8 cellular contexts compared by ENCODE assay signal in the genomic region with DNA sequence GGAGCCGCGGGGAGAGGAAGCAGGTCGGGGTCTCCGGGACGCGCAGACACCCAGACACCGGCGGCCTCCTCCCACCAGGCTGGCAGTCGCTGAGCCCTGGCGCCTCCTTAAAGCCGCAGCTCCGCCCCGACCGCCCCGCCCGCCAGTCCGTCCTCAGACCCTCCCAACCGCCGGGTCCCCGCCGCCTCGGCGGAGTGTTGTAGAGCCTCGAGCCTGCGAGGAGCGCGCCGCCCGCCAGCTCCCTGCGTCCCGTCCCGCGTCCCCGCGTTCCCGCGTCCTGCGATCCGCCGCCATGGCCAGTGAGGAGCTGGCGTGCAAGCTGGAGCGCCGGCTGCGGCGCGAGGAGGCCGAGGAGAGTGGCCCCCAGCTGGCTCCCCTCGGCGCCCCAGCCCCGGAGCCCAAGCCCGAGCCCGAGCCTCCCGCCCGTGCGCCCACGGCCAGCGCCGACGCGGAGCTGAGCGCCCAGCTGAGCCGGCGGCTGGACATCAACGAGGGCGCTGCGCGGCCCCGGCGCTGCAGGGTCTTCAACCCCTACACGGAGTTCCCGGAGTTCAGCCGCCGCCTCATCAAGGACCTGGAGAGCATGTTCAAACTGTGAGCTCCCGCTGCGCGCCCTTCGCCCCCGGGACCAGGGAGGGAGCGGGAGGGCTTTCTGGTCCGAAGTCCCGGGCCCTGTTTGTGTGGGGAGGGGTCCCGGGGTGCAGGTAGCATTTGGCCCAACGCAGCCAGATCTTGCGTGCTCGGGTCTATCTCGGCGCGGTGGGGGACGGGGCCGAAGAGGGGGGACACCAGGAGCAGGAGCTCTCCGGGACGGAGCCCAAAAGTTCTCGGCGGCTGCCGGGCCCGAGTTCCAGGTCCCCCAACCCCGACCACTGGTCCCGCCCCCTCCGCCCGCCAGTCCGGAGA. TPM values are rescaled to one million over a fixed set of nuclear protein-coding genes. Genes with fewer than 3 reads are reported as not detected.
A peak's percentile ranks its signal among the peaks of the same experiment; 100 is the strongest.
DNase-seq lines count a peak whose midpoint lies in the region; ATAC-seq and TF ChIP-seq lines count a peak whose summit lies in the region.

A gene with protein sequence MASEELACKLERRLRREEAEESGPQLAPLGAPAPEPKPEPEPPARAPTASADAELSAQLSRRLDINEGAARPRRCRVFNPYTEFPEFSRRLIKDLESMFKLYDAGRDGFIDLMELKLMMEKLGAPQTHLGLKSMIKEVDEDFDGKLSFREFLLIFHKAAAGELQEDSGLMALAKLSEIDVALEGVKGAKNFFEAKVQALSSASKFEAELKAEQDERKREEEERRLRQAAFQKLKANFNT (plus strand): TSS at position 192 of the 906 bp plus-strand sequence. CDS start 101 bp downstream, at position 293.

- no peak within 1 kb of the TSS for H2BK5ac ChIP-seq in mesendoderm (ENCODE audit: low read length)

- no peaks in the 10 kb centered on the region for H3K79me1 ChIP-seq in mesendoderm (ENCODE audit: low read length)

- no peak within 1 kb of the TSS for H3K4ac ChIP-seq in mesendoderm (ENCODE audit: low read depth, low read length)

- H3K27me3 Mint-ChIP-seq in endothelial cell (ENCODE audit: unreplicated experiment) = peaks cover 6% of the 10 kb centered on the region

- H3K27me3 ChIP-seq in mesendoderm (ENCODE audit: insufficient read depth, low read length, poor library complexity) = peaks cover 10% of the 10 kb centered on the region

- H3K4me2 ChIP-seq in mesendoderm (ENCODE audit: low read length) = peak within 1 kb of the TSS; percentile 35

- peak within 1 kb of the TSS; percentile 75 for H3K18ac ChIP-seq in mesendoderm (ENCODE audit: low read length)

- no peak within 1 kb of the TSS for H4K5ac ChIP-seq in mesendoderm (ENCODE audit: low read length)

- TF ChIP-seq CTCF in GM10266 (IDR thresholded peaks at IDR 0.05; ENCODE audit: control insufficient read depth, insufficient read depth, low read depth, missing control alignments) (no peak), endothelial cell (IDR thresholded peaks at IDR 0.05; ENCODE audit: unreplicated experiment) (no peak)

- H3K36me3 ChIP-seq in mesendoderm (ENCODE audit: control insufficient read depth, insufficient read depth, low read length) = no peaks in the 10 kb centered on the region

- H3K4me1 Mint-ChIP-seq in endothelial cell (ENCODE audit: unreplicated experiment) = no peaks in the 10 kb centered on the region

- DNase-seq in GM10266 (ENCODE audit: extremely low spot score) (peak; percentile 55), NCI-H226 (peak; percentile 29), endothelial cell (ENCODE audit: low spot score) (peak; percentile 72), mesendoderm (peak; percentile 90)
- DNase-seq in activated CD8-positive, alpha-beta memory T cell treated with anti-CD3 and anti-CD28 coated beads, Interleukin-2, amount 50 U/mL, for 4 hours = peak; percentile 61
- DNase-seq in stimulated activated CD4-positive, alpha-beta T cell treated with anti-CD3 and anti-CD28 coated beads, TNF-alpha, amount 100 ng/mL, for 48 hours (ENCODE audit: low read depth in 3 of 3) = peak; percentile 16 to 40 (median 19)

- no peak within 1 kb of the TSS for H3K27ac Mint-ChIP-seq in endothelial cell (ENCODE audit: unreplicated experiment)

- H4K8ac ChIP-seq in mesendoderm (ENCODE audit: low read depth, low read length) = no peak within 1 kb of the TSS

- H3K79me2 ChIP-seq in mesendoderm (ENCODE audit: control insufficient read depth, insufficient read depth, low read length) = no peaks in the 10 kb centered on the region

- peak within 1 kb of the TSS; percentile 71 for H3K4me3 Mint-ChIP-seq in endothelial cell (ENCODE audit: unreplicated experiment)

- no peak within 1 kb of the TSS for H2BK120ac ChIP-seq in mesendoderm (ENCODE audit: low read depth, low read length)

- peak within 1 kb of the TSS; percentile 28 for H3K4me3 ChIP-seq in mesendoderm (ENCODE audit: low read length)

- no peak within 1 kb of the TSS for H3K27ac ChIP-seq in mesendoderm (ENCODE audit: low read depth, low read length)

- H3K56ac ChIP-seq in mesendoderm (ENCODE audit: low read length) = peak within 1 kb of the TSS; percentile 86

- no CpG with 5 or more reads among the region's 101 CpGs for WGBS in mesendoderm (ENCODE audit: extremely low coverage, insufficient coverage, low lambda C conversion rate)

- H2BK15ac ChIP-seq in mesendoderm (replicated peaks; ENCODE audit: low read depth) = no peak within 1 kb of the TSS

- no peak within 1 kb of the TSS for H2AK5ac ChIP-seq in mesendoderm (ENCODE audit: low read length)

- H3K4me1 ChIP-seq in mesendoderm (ENCODE audit: control insufficient read depth, low read depth, low read length) = no peaks in the 10 kb centered on the region

- ATAC-seq in HG03095 (IDR thresholded peaks at IDR 0.05; ENCODE audit: unreplicated experiment) = no peak
- no peak for ATAC-seq in GM21619 (IDR thresholded peaks at IDR 0.05; ENCODE audit: unreplicated experiment)

- no peaks in the 10 kb centered on the region for H3K9me3 Mint-ChIP-seq in endothelial cell (ENCODE audit: unreplicated experiment)

- no peaks in the 10 kb centered on the region for H3K36me3 Mint-ChIP-seq in endothelial cell (ENCODE audit: low read depth, unreplicated experiment)

- H3K9ac ChIP-seq in mesendoderm (ENCODE audit: low read length) = peak within 1 kb of the TSS; percentile 65

- H3K23ac ChIP-seq in mesendoderm (ENCODE audit: low read length) = peak within 1 kb of the TSS; percentile 15

RNA-seq across cellular contexts. Expression of the gene that starts here (rescaled TPM):
- 1.6 TPM for total RNA-seq in endothelial cell (ENCODE audit: unreplicated experiment)
- 3.3 TPM for polyA plus RNA-seq in mesendoderm (2013, experiment 1 of 2)
- 3.3 TPM for polyA plus RNA-seq in mesendoderm (2013, experiment 2 of 2)

Comparison
In these comparisons a context has a peak if more than half of its experiments do, and no peak if none do; other contexts are left out.
1. DNase-seq: peak in every context shown above with its lines; median percentile 90 in mesendoderm; 72 in endothelial cell; 61 in activated CD8-positive, alpha-beta memory T cell treated with anti-CD3 and anti-CD28 coated beads, Interleukin-2, amount 50 U/mL, for 4 hours; 55 in GM10266; 29 in NCI-H226; 19 in stimulated activated CD4-positive, alpha-beta T cell treated with anti-CD3 and anti-CD28 coated beads, TNF-alpha, amount 100 ng/mL, for 48 hours.